8 cellular contexts compared by ENCODE assay signal in the genomic region with DNA sequence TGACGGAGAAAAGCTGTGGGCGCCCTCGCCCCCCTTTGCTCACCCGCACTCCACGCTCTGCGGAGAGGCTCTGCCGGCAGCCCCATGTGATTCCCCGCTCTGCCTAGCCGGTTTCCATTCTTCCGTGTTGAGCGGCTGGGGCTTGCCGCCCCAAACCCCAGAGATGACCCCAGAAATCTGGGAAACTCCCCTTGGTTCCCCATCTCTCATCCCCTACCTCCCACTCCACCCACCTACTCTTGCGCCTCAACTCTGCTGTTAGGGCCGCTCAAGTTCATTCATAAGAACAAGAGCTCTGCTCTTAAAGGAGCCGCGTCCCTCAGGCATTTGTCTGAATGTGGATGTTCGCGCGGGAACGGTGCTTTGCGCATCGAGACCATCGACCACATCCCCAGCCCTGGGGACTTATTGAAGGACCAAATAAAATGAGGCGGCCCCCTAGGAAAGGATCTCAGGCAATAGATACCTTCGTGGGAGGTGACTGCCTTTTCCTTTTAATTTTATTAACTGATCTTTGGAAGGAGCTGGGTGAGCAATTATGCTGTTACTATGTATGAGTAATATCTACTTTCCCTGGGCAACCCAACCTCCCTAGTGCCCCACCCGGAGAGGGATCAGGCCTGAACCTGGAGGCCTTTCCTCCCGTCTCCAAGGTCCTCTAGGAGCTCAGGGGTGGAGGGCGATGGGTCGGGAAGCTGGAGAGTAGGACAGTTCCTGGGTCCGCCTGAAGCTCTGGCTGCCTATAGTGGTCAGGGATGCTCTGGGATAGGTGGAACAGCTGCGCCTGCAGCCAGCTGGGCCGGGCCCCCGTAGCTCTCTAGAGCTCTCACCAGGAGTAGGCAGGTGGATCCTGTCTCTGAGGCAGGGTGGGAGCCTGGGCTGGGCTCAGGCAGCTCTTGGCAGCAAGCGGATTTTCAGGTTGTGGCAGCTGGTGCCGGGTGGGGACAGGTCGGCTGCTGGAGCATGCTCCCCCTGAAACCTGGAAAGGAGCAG. TPM values are rescaled to one million over a fixed set of nuclear protein-coding genes. Genes with fewer than 3 reads are reported as not detected.
A peak's percentile ranks its signal among the peaks of the same experiment; 100 is the strongest.
DNase-seq lines count a peak whose midpoint lies in the region; ATAC-seq and TF ChIP-seq lines count a peak whose summit lies in the region.

No MANE protein-coding gene starts in this region.

- 3 to 8% methylated on average over 23 to 27 of the region's 36 CpGs for WGBS in esophagus squamous epithelium, 2 donors
- 2 to 6% methylated on average over 28 to 30 of the region's 36 CpGs for WGBS in tibial nerve, 2 donors

- H2AFZ ChIP-seq in neuron (ENCODE audit: low read depth, low read length), result peak overlapping the region; percentile 95

- TF ChIP-seq CTCF in esophagus squamous epithelium (IDR thresholded peaks at IDR 0.05), result no peak
- no peak for TF ChIP-seq CTCF in tibial nerve (IDR thresholded peaks at IDR 0.05)

- intact Hi-C loops in esophagus squamous epithelium (cut with DNase I), result no loop called here

- H3K4me3 ChIP-seq in esophagus squamous epithelium, result peak overlapping the region; percentile 76 to 86 (median 80)
- peak overlapping the region; percentile 82 for H3K4me3 ChIP-seq in neuron (ENCODE audit: low read length)
- peak overlapping the region; percentile 45 to 81 (median 60) for H3K4me3 ChIP-seq in tibial nerve

- H3K27ac ChIP-seq in esophagus squamous epithelium, result peak overlapping the region; percentile 76 to 90 (median 89)
- H3K27ac ChIP-seq in tibial nerve, result peak overlapping the region; percentile 70 to 85 (median 78)

- H3K36me3 ChIP-seq in esophagus squamous epithelium (peaks cover 0 to 8% (median 0%) of the 10 kb centered on the region in 3 donors), neuron (ENCODE audit: insufficient read depth, low read length) (peaks cover 19% of the 10 kb centered on the region), tibial nerve (no peaks in the 10 kb centered on the region)

- H3K9me3 ChIP-seq in esophagus squamous epithelium (no peaks in the 10 kb centered on the region), neuron (ENCODE audit: low read length) (no peaks in the 10 kb centered on the region), tibial nerve (no peaks in the 10 kb centered on the region)

- H3K27me3 ChIP-seq in esophagus squamous epithelium (no peaks in the 10 kb centered on the region), neuron (ENCODE audit: insufficient read depth, low read length) (no peaks in the 10 kb centered on the region), tibial nerve (no peaks in the 10 kb centered on the region)

- TF ChIP-seq POLR2A in esophagus squamous epithelium (IDR thresholded peaks at IDR 0.05) (peak in 3 of 4 donors; percentile 5 to 39 (median 19)), tibial nerve (IDR thresholded peaks at IDR 0.05) (no peak)

- no peak for TF ChIP-seq EP300 in tibial nerve (IDR thresholded peaks at IDR 0.05)

- H3K4me1 ChIP-seq in esophagus squamous epithelium, result peaks cover 25 to 74% (median 53%) of the 10 kb centered on the region in 3 donors
- H3K4me1 ChIP-seq in neuron (ENCODE audit: insufficient read depth, low read length), result peaks cover 16% of the 10 kb centered on the region
- H3K4me1 ChIP-seq in tibial nerve, result peaks cover 0 to 50% (median 37%) of the 10 kb centered on the region in 4 donors

- ATAC-seq in HG03439 (IDR thresholded peaks at IDR 0.05; ENCODE audit: unreplicated experiment), result peak; percentile 38

- peak; percentile 48 for DNase-seq in Ammon's horn (ENCODE audit: low spot score)
- peak; percentile 44 for DNase-seq in GM19238 (ENCODE audit: insufficient read length, low spot score)
- peak; percentile 67 for DNase-seq in NCI-H774 (lab: John Stamatoyannopoulos, UW)
- peak; percentile 46 for DNase-seq in activated T-cell treated with anti-CD3 and anti-CD28 coated beads for 24 hours (ENCODE audit: low read depth)
- no peak for DNase-seq in esophagus squamous epithelium (lab: John Stamatoyannopoulos, UW)
- DNase-seq in tibial nerve (ENCODE audit: low spot score in 2 of 2), result no peak

RNA-seq across cellular contexts. Expression of gene MFSD2A, which starts 0.9 kb away (rescaled TPM):
- total RNA-seq in esophagus squamous epithelium, result 10 to 100 TPM; 20.4 to 49.1 (median 30.8) TPM
- 10 to 100 TPM in 3 of 4 donors, 1 to 10 TPM in 1; 6.0 to 24.3 (median 18.1) TPM for total RNA-seq in tibial nerve

RNA-seq across cellular contexts. Expression of gene MYCL, which starts 54.1 kb away (rescaled TPM):
- 10 to 100 TPM; 15.4 to 27.6 (median 24.8) TPM for total RNA-seq in esophagus squamous epithelium
- total RNA-seq in tibial nerve, result 1 to 10 TPM in 1 of 4 donors, under 1 TPM in 3; 0.30 to 1.8 (median 0.86) TPM

Comparison
In these comparisons a context has a peak if more than half of its experiments do, and no peak if none do; other contexts are left out.
1. DNase-seq: peak in Ammon's horn (single experiment), GM19238 (single experiment), NCI-H774 (single experiment) and activated T-cell treated with anti-CD3 and anti-CD28 coated beads for 24 hours (single experiment); none in esophagus squamous epithelium (single experiment) and tibial nerve (0 of 2).
2. POLR2A ChIP-seq: peak in esophagus squamous epithelium (3 of 4); none in tibial nerve (0 of 2).
3. RNA of gene MYCL, which starts 54.1 kb away (total RNA-seq): 15.4 to 27.6 TPM in esophagus squamous epithelium; 0.30 to 1.8 TPM in tibial nerve; every median in the first group is over 4 times any median in the second.
4. Peak in every context shown above with its lines, with median percentiles within 50 percentile points of each other: H3K4me3 ChIP-seq.